In the genomic region with DNA sequence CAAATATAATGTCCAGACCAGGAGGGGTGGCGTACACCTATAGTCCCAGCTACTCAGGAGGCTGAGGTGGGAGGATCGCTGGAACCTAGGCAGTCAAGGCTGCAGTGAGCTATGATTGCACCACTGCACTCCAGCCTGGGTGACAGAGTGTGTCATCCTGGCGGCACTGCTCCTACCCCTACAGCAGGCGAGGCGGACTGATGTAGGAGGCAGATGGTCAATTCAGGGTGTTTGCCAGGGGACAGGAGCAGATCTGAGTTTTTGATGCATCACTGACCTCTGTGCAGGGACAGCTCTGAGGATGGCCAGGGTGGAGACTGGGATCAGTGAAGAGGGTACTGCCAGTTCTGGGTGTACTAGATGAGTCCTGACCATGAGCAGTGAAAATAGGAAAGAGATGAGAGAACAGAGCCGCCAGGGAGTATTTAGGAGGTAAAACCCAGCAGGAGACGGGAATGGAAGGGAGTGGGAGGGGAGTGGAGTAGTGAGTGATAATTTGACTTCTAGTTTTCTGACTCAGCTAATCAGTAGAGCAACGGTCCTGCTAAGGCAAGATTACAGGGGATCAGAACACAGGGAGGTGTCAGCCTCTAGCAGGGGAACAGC, we compare ENCODE assay signal across 1 cellular context.
TF ChIP-seq lines count a peak whose summit lies in the region.

No MANE protein-coding gene starts in this region.

TF ChIP-seq in K562, 482 proteins besides CTCF, POLR2A, EP300 and RAD21 (continued from another document and continues in another):
- no peak for TF ChIP-seq ZNF551 (CRISPR knock-in tag; IDR thresholded peaks at IDR 0.05)
- peak; percentile 75 for TF ChIP-seq CCNT2 (IDR thresholded peaks at IDR 0.05; ENCODE audit: borderline replicate concordance, extremely low read depth, insufficient read length, low read depth, low read length)
- TF ChIP-seq OTX1 (CRISPR knock-in tag; IDR thresholded peaks at IDR 0.05) = 0 out of 2 replicates have a peak, but pooled peaks have one; percentile 42
- no peak for TF ChIP-seq AFF4 (CRISPR knock-in tag; IDR thresholded peaks at IDR 0.05)
- no peak for TF ChIP-seq ZEB2 (IDR thresholded peaks at IDR 0.05)
- no peak for TF ChIP-seq CBX5 (IDR thresholded peaks at IDR 0.05; ENCODE audit: borderline replicate concordance, low read depth)
- TF ChIP-seq, protein P1, sequence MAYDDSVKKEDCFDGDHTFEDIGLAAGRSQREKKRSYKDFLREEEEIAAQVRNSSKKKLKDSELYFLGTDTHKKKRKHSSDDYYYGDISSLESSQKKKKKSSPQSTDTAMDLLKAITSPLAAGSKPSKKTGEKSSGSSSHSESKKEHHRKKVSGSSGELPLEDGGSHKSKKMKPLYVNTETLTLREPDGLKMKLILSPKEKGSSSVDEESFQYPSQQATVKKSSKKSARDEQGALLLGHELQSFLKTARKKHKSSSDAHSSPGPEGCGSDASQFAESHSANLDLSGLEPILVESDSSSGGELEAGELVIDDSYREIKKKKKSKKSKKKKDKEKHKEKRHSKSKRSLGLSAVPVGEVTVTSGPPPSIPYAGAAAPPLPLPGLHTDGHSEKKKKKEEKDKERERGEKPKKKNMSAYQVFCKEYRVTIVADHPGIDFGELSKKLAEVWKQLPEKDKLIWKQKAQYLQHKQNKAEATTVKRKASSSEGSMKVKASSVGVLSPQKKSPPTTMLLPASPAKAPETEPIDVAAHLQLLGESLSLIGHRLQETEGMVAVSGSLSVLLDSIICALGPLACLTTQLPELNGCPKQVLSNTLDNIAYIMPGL (CRISPR knock-in tag; IDR thresholded peaks at IDR 0.05) = no peak
- no peak for TF ChIP-seq ZKSCAN1 (IDR thresholded peaks at IDR 0.05; ENCODE audit: low read depth, low read length)
- TF ChIP-seq ZZZ3 (IDR thresholded peaks at IDR 0.05) = no peak
- TF ChIP-seq, protein P2, sequence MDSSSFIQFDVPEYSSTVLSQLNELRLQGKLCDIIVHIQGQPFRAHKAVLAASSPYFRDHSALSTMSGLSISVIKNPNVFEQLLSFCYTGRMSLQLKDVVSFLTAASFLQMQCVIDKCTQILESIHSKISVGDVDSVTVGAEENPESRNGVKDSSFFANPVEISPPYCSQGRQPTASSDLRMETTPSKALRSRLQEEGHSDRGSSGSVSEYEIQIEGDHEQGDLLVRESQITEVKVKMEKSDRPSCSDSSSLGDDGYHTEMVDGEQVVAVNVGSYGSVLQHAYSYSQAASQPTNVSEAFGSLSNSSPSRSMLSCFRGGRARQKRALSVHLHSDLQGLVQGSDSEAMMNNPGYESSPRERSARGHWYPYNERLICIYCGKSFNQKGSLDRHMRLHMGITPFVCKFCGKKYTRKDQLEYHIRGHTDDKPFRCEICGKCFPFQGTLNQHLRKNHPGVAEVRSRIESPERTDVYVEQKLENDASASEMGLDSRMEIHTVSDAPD (CRISPR knock-in tag; IDR thresholded peaks at IDR 0.05) = no peak
- TF ChIP-seq TCF7 (IDR thresholded peaks at IDR 0.05; ENCODE audit: borderline replicate concordance) = no peak
- TF ChIP-seq RAD51 (IDR thresholded peaks at IDR 0.05; ENCODE audit: borderline replicate concordance, low read depth) = no peak
- TF ChIP-seq BRCA1 (IDR thresholded peaks at IDR 0.05) = no peak
- TF ChIP-seq BRCA1 (CRISPR knock-in tag; IDR thresholded peaks at IDR 0.05) = no peak
- no peak for TF ChIP-seq TGIF2 (CRISPR knock-in tag; IDR thresholded peaks at IDR 0.05)
- TF ChIP-seq MEIS2 (IDR thresholded peaks at IDR 0.05; ENCODE audit: partially characterized antibody) = no peak
- TF ChIP-seq MAFG (tag; conservative IDR thresholded peaks at IDR 0.05) = peak; percentile 84
- TF ChIP-seq PTTG1 (tag; IDR thresholded peaks at IDR 0.05; ENCODE audit: low read depth) = no peak
- no peak for TF ChIP-seq HDAC6 (IDR thresholded peaks at IDR 0.05; ENCODE audit: low read depth, low read length)
- TF ChIP-seq LCOR (CRISPR knock-in tag; IDR thresholded peaks at IDR 0.05) = 0 out of 2 replicates have a peak, but pooled peaks have one; percentile 61
- no peak for TF ChIP-seq CEBPZ (IDR thresholded peaks at IDR 0.05; ENCODE audit: borderline replicate concordance, low read depth, low read length)
- TF ChIP-seq, protein P3, sequence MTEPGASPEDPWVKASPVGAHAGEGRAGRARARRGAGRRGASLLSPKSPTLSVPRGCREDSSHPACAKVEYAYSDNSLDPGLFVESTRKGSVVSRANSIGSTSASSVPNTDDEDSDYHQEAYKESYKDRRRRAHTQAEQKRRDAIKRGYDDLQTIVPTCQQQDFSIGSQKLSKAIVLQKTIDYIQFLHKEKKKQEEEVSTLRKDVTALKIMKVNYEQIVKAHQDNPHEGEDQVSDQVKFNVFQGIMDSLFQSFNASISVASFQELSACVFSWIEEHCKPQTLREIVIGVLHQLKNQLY (CRISPR knock-in tag; conservative IDR thresholded peaks at IDR 0.05) = no peak
- TF ChIP-seq ZKSCAN8 (CRISPR knock-in tag; IDR thresholded peaks at IDR 0.05) = 0 out of 2 replicates have a peak, but pooled peaks have one; percentile 15
- TF ChIP-seq ETS2 (tag; IDR thresholded peaks at IDR 0.05; ENCODE audit: borderline replicate concordance, poor library complexity, severe bottlenecking) = no peak
- peak; percentile 81 for TF ChIP-seq TEAD4 (IDR thresholded peaks at IDR 0.05; ENCODE audit: low read length)
- no peak for TF ChIP-seq TEAD4 (CRISPR knock-in tag; IDR thresholded peaks at IDR 0.05; ENCODE audit: borderline replicate concordance)
- TF ChIP-seq RCOR1 (IDR thresholded peaks at IDR 0.05; ENCODE audit: borderline replicate concordance in 1 of 2, low read depth in 2 of 2, low read length in 2 of 2) = peak in 1 of 2 experiments; percentile 66; a peak in 1 of 4 replicates
- no peak for TF ChIP-seq SNIP1 (IDR thresholded peaks at IDR 0.05; ENCODE audit: low read depth)
- no peak for TF ChIP-seq TBP (optimal IDR thresholded peaks at IDR 0.05; ENCODE audit: low read depth, low read length)
- TF ChIP-seq PYGO2 (tag; IDR thresholded peaks at IDR 0.05) = no peak
- no peak for TF ChIP-seq GTF2F1 (IDR thresholded peaks at IDR 0.05; ENCODE audit: low read depth, low read length)
- TF ChIP-seq ZNF280A (IDR thresholded peaks at IDR 0.05; ENCODE audit: low read depth, partially characterized antibody) = no peak
- 0 out of 2 replicates have a peak, but pooled peaks have one; percentile 37 for TF ChIP-seq XRCC5 (IDR thresholded peaks at IDR 0.05; ENCODE audit: low read depth, low read length)
- no peak for TF ChIP-seq SREBF2 (CRISPR knock-in tag; IDR thresholded peaks at IDR 0.05)
- TF ChIP-seq, protein P4, sequence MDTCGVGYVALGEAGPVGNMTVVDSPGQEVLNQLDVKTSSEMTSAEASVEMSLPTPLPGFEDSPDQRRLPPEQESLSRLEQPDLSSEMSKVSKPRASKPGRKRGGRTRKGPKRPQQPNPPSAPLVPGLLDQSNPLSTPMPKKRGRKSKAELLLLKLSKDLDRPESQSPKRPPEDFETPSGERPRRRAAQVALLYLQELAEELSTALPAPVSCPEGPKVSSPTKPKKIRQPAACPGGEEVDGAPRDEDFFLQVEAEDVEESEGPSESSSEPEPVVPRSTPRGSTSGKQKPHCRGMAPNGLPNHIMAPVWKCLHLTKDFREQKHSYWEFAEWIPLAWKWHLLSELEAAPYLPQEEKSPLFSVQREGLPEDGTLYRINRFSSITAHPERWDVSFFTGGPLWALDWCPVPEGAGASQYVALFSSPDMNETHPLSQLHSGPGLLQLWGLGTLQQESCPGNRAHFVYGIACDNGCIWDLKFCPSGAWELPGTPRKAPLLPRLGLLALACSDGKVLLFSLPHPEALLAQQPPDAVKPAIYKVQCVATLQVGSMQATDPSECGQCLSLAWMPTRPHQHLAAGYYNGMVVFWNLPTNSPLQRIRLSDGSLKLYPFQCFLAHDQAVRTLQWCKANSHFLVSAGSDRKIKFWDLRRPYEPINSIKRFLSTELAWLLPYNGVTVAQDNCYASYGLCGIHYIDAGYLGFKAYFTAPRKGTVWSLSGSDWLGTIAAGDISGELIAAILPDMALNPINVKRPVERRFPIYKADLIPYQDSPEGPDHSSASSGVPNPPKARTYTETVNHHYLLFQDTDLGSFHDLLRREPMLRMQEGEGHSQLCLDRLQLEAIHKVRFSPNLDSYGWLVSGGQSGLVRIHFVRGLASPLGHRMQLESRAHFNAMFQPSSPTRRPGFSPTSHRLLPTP (IDR thresholded peaks at IDR 0.05; ENCODE audit: borderline replicate concordance, extremely low read depth, insufficient read length) = no peak
- TF ChIP-seq ZNF41 (CRISPR knock-in tag; conservative IDR thresholded peaks at IDR 0.05) = no peak
- no peak for TF ChIP-seq NFIX (CRISPR knock-in tag; IDR thresholded peaks at IDR 0.05; ENCODE audit: low read depth)
- peak; percentile 84; the same call in 1 of the 2 replicates for TF ChIP-seq GATAD2A (IDR thresholded peaks at IDR 0.05)
- TF ChIP-seq JUND (IDR thresholded peaks at IDR 0.05; ENCODE audit: borderline replicate concordance, low read depth, low read length) = peak; percentile 74
- peak; percentile 50; the same call in 1 of the 3 replicates for TF ChIP-seq JUND (tag; IDR thresholded peaks at IDR 0.05; ENCODE audit: borderline replicate concordance, low read depth, low read length)
- TF ChIP-seq ZNF143 (CRISPR knock-in tag; IDR thresholded peaks at IDR 0.05) = no peak
- TF ChIP-seq TAL1 (IDR thresholded peaks at IDR 0.05) = peak; percentile 84
- TF ChIP-seq MNT (conservative IDR thresholded peaks at IDR 0.05) = peak in 1 of 2 experiments; percentile 34; a peak in 1 of 4 replicates
- no peak for TF ChIP-seq ZNF778 (CRISPR knock-in tag; IDR thresholded peaks at IDR 0.05)
- no peak for TF ChIP-seq ATF1 (CRISPR knock-in tag; IDR thresholded peaks at IDR 0.05)
- peak; percentile 37; the same call in 1 of the 2 replicates for TF ChIP-seq ATF1 (tag; IDR thresholded peaks at IDR 0.05)
- peak; percentile 69 for TF ChIP-seq FOSL1 (tag; conservative IDR thresholded peaks at IDR 0.05)
